Comparison of ENCODE assay signal across 9 cellular contexts in the genomic region with DNA sequence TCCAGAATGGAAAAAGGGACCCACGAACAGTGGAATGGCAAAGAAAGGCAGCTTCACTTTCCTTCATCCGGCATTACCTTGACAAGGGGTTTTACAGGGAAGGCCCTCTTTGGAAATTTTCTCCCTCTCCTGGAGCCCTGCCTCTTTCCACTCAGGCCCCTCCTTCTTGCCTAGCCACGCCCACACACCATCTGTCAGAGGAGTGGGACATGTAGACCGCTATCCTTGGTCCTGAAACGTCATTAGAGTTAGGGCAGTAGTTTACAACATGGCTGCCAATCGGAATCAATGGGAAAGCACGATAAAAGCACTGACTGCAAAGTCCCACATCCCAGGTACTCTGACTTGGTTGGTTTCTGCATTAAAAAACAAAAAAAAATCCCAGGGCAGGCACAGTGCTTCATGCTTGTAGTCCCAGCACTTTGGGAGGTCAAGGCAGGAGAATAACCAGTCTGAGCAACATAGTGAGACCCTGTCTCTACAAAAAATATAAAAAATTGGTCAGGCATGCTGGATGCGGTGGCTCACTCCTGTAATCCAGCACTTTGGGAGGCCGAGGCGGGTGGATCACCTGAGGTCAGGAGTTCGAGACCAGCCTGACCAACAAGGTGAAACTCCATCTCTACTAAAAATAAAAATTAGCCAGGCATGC.
DNase-seq lines count a peak whose midpoint lies in the region; ATAC-seq and TF ChIP-seq lines count a peak whose summit lies in the region.
"Had no signal": no experiment of that assay in that cellular context is flagged by ENCODE, and none has a peak within 500 bp of the region (broad histone marks: within the 10 kb centered on the region; RNA-seq: fewer than 3 reads in every experiment).

No MANE protein-coding gene starts in this region.

- H4K20me1 ChIP-seq in SK-N-SH (ENCODE audit: insufficient read depth): no peaks in the 10 kb centered on the region

- WGBS in SK-N-SH (ENCODE audit: low lambda C conversion rate): 55% methylated on average over 11 of the region's 11 CpGs

- H2AFZ ChIP-seq in SK-N-SH (ENCODE audit: low read depth): no peak overlapping the region

- H3K9me3 ChIP-seq in cardiac muscle cell (ENCODE audit: low read depth) (no peaks in the 10 kb centered on the region), left ventricle myocardium inferior (replicated peaks) (no peaks in the 10 kb centered on the region), SK-N-SH (no peaks in the 10 kb centered on the region)
- H3K9me3 ChIP-seq: thoracic aorta had no signal

- H3K79me2 ChIP-seq in SK-N-SH (ENCODE audit: insufficient read depth): no peaks in the 10 kb centered on the region

- TF ChIP-seq CTCF in cardiac muscle cell (IDR thresholded peaks at IDR 0.05; ENCODE audit: low read depth, low read length): no peak
- no peak for TF ChIP-seq CTCF in left ventricle myocardium inferior (IDR thresholded peaks at IDR 0.05; ENCODE audit: borderline replicate concordance)
- TF ChIP-seq CTCF in SK-N-SH (IDR thresholded peaks at IDR 0.05): no peak
- no peak for TF ChIP-seq CTCF in foreskin keratinocyte (conservative IDR thresholded peaks at IDR 0.05)
- TF ChIP-seq CTCF in type B pancreatic cell (conservative IDR thresholded peaks at IDR 0.05): no peak

- no peaks in the 10 kb centered on the region for H3K9me2 ChIP-seq in SK-N-SH

- no peaks in the 10 kb centered on the region for H3K4me1 ChIP-seq in cardiac muscle cell (ENCODE audit: low read depth)
- H3K4me1 ChIP-seq in left ventricle myocardium inferior: peaks cover 4% of the 10 kb centered on the region
- no peaks in the 10 kb centered on the region for H3K4me1 ChIP-seq in SK-N-SH (ENCODE audit: control insufficient read depth in 1 of 2, insufficient read depth in 2 of 2, low read depth in 1 of 2, low read length in 1 of 2)
- no peaks in the 10 kb centered on the region for H3K4me1 ChIP-seq in foreskin keratinocyte

- H3K36me3 Mint-ChIP-seq in type B pancreatic cell: no peaks in the 10 kb centered on the region

- H3K27me3 ChIP-seq in cardiac muscle cell (no peaks in the 10 kb centered on the region), left ventricle myocardium inferior (ENCODE audit: low read depth) (peaks cover under 1% of the 10 kb centered on the region), SK-N-SH (ENCODE audit: insufficient read depth) (no peaks in the 10 kb centered on the region), foreskin keratinocyte (no peaks in the 10 kb centered on the region)

- H3K36me3 ChIP-seq in cardiac muscle cell: no peaks in the 10 kb centered on the region
- H3K36me3 ChIP-seq in left ventricle myocardium inferior: no peaks in the 10 kb centered on the region
- H3K36me3 ChIP-seq in SK-N-SH (replicated peaks in 1 of 2; ENCODE audit: control insufficient read depth in 1 of 2, insufficient read depth in 2 of 2, low read length in 1 of 2): no peaks in the 10 kb centered on the region
- H3K36me3 ChIP-seq: thoracic aorta had no signal

- no peak overlapping the region for H3K9ac ChIP-seq in SK-N-SH

- H3K27ac Mint-ChIP-seq in type B pancreatic cell: no peak overlapping the region

- no peaks in the 10 kb centered on the region for H3K9me3 Mint-ChIP-seq in type B pancreatic cell

- intact Hi-C loops in left ventricle myocardium inferior (cut with micrococcal nuclease): no loop called here

- H3F3A ChIP-seq in SK-N-SH (replicated peaks; ENCODE audit: insufficient read depth): no peaks in the 10 kb centered on the region

- no peak for TF ChIP-seq RAD21 in SK-N-SH (IDR thresholded peaks at IDR 0.05; ENCODE audit: low read length)

- no peak overlapping the region for H3K4me3 ChIP-seq in cardiac muscle cell
- no peak overlapping the region for H3K4me3 ChIP-seq in left ventricle myocardium inferior
- H3K4me3 ChIP-seq in SK-N-SH (ENCODE audit: low read depth in 2 of 2, low read length in 1 of 2): no peak overlapping the region
- H3K4me3 ChIP-seq: thoracic aorta had no signal

- H3K4me2 ChIP-seq in SK-N-SH: no peak overlapping the region

- H3K27ac ChIP-seq in cardiac muscle cell (no peak overlapping the region), left ventricle myocardium inferior (replicated peaks) (no peak overlapping the region), SK-N-SH (ENCODE audit: low read depth in 2 of 2, low read length in 1 of 2) (no peak overlapping the region), foreskin keratinocyte (no peak overlapping the region)
- H3K27ac ChIP-seq: thoracic aorta had no signal

- POLR2A ChIA-PET in SK-N-SH (lab: Yijun Ruan, JAX): no interaction called here

- TF ChIP-seq EP300 in SK-N-SH (IDR thresholded peaks at IDR 0.05; ENCODE audit: borderline replicate concordance in 1 of 2, low read depth in 1 of 2, low read length in 1 of 2): no peak

- DNase-seq in cardiac muscle cell (ENCODE audit: low read depth in 1 of 2, low spot score in 1 of 2): peak; percentile 74 to 95
- DNase-seq in left ventricle myocardium inferior: no peak
- DNase-seq in SK-N-SH: peak; percentile 29
- DNase-seq in foreskin keratinocyte: peak in 1 of 2 donors; percentile 41
- peak; percentile 71 for DNase-seq in type B pancreatic cell (ENCODE audit: extremely low spot score, unreplicated experiment)

- H3K4me1 Mint-ChIP-seq in type B pancreatic cell (ENCODE audit: unreplicated experiment): no peaks in the 10 kb centered on the region

- no peaks in the 10 kb centered on the region for H3K27me3 Mint-ChIP-seq in type B pancreatic cell

- CTCF ChIA-PET in SK-N-SH (lab: Yijun Ruan, JAX): no interaction called here

- ATAC-seq in foreskin keratinocyte: peak; percentile 61
- ATAC-seq in HG02938 (IDR thresholded peaks at IDR 0.05; ENCODE audit: unreplicated experiment): no peak
- ATAC-seq in GM19467 (IDR thresholded peaks at IDR 0.05; ENCODE audit: unreplicated experiment): no peak
- no peak for ATAC-seq in HG03139 (IDR thresholded peaks at IDR 0.05; ENCODE audit: unreplicated experiment)

- no peak overlapping the region for H3K4me3 Mint-ChIP-seq in type B pancreatic cell

TF ChIP-seq in SK-N-SH, 30 proteins besides CTCF, POLR2A, EP300 and RAD21:
- TF ChIP-seq, protein P1, sequence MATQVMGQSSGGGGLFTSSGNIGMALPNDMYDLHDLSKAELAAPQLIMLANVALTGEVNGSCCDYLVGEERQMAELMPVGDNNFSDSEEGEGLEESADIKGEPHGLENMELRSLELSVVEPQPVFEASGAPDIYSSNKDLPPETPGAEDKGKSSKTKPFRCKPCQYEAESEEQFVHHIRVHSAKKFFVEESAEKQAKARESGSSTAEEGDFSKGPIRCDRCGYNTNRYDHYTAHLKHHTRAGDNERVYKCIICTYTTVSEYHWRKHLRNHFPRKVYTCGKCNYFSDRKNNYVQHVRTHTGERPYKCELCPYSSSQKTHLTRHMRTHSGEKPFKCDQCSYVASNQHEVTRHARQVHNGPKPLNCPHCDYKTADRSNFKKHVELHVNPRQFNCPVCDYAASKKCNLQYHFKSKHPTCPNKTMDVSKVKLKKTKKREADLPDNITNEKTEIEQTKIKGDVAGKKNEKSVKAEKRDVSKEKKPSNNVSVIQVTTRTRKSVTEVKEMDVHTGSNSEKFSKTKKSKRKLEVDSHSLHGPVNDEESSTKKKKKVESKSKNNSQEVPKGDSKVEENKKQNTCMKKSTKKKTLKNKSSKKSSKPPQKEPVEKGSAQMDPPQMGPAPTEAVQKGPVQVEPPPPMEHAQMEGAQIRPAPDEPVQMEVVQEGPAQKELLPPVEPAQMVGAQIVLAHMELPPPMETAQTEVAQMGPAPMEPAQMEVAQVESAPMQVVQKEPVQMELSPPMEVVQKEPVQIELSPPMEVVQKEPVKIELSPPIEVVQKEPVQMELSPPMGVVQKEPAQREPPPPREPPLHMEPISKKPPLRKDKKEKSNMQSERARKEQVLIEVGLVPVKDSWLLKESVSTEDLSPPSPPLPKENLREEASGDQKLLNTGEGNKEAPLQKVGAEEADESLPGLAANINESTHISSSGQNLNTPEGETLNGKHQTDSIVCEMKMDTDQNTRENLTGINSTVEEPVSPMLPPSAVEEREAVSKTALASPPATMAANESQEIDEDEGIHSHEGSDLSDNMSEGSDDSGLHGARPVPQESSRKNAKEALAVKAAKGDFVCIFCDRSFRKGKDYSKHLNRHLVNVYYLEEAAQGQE (IDR thresholded peaks at IDR 0.05; ENCODE audit: low read depth, low read length): peak; percentile 98
- TF ChIP-seq JUND (IDR thresholded peaks at IDR 0.05): no peak
- peak; percentile 31; the same call in 1 of the 2 replicates for TF ChIP-seq SIN3A (IDR thresholded peaks at IDR 0.05; ENCODE audit: borderline replicate concordance, low read depth, low read length)
- TF ChIP-seq TAF1 (IDR thresholded peaks at IDR 0.05; ENCODE audit: borderline replicate concordance, low read depth, low read length): no peak
- TF ChIP-seq, protein P2, sequence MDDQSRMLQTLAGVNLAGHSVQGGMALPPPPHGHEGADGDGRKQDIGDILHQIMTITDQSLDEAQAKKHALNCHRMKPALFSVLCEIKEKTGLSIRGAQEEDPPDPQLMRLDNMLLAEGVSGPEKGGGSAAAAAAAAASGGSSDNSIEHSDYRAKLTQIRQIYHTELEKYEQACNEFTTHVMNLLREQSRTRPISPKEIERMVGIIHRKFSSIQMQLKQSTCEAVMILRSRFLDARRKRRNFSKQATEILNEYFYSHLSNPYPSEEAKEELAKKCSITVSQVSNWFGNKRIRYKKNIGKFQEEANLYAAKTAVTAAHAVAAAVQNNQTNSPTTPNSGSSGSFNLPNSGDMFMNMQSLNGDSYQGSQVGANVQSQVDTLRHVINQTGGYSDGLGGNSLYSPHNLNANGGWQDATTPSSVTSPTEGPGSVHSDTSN (IDR thresholded peaks at IDR 0.05): 0 out of 2 replicates have a peak, but pooled peaks have one; percentile 19
- TF ChIP-seq FOSL2 (IDR thresholded peaks at IDR 0.05; ENCODE audit: borderline replicate concordance, low read depth): no peak
